ENCODE assay signal across 13 cellular contexts in genomic region chr16:56327071-56327928, GRCh38.
DNase-seq lines count a peak whose midpoint lies in the region; ATAC-seq lines count a peak whose summit lies in the region.
"Had no signal": no experiment of that assay in that cellular context is flagged by ENCODE, and none has a peak within 500 bp of the region (broad histone marks: within the 10 kb centered on the region; RNA-seq: fewer than 3 reads in every experiment).

No MANE protein-coding gene starts in this region.

- no peaks in the 10 kb centered on the region for H3K9me3 Mint-ChIP-seq in activated T-helper 17 cell treated with anti-CD3 and anti-CD28 coated beads, Interleukin-2, amount 50 U/mL, for 72 hours
- H3K9me3 Mint-ChIP-seq: HFFc6 had no signal

- no peaks in the 10 kb centered on the region for H3K36me3 Mint-ChIP-seq in activated T-helper 17 cell treated with anti-CD3 and anti-CD28 coated beads, Interleukin-2, amount 50 U/mL, for 72 hours (ENCODE audit: low read depth)
- H3K36me3 Mint-ChIP-seq: CD4-positive, CD25-positive, alpha-beta regulatory T cell had no signal

- no peak overlapping the region for H3K4me3 Mint-ChIP-seq in activated T-helper 17 cell treated with anti-CD3 and anti-CD28 coated beads, Interleukin-2, amount 50 U/mL, for 72 hours
- H3K4me3 Mint-ChIP-seq: CD4-positive, CD25-positive, alpha-beta regulatory T cell; HFFc6 had no signal

- H3K4me1 Mint-ChIP-seq in activated T-helper 17 cell treated with anti-CD3 and anti-CD28 coated beads, Interleukin-2, amount 50 U/mL, for 72 hours, result no peaks in the 10 kb centered on the region

- DNase-seq in DMS 273 (lab: John Stamatoyannopoulos, UW; ENCODE audit: unreplicated experiment), result peak; percentile 20
- DNase-seq in DMS 273 treated with DMSO at 0.1 percent for 48 hours (lab: John Stamatoyannopoulos, UW), result no peak
- peak; percentile 69 for DNase-seq in putamen (ENCODE audit: low spot score)
- DNase-seq: CD4-positive, CD25-positive, alpha-beta regulatory T cell; DMS79; HFFc6 had no signal

- no peak overlapping the region for H3K27ac Mint-ChIP-seq in activated T-helper 17 cell treated with anti-CD3 and anti-CD28 coated beads, Interleukin-2, amount 50 U/mL, for 72 hours
- H3K27ac Mint-ChIP-seq: CD4-positive, CD25-positive, alpha-beta regulatory T cell; HFFc6 had no signal

- H3K27me3 Mint-ChIP-seq in activated T-helper 17 cell treated with anti-CD3 and anti-CD28 coated beads, Interleukin-2, amount 50 U/mL, for 72 hours, result no peaks in the 10 kb centered on the region
- H3K27me3 Mint-ChIP-seq: CD4-positive, CD25-positive, alpha-beta regulatory T cell had no signal

- H3K27ac ChIP-seq in angular gyrus (ENCODE audit: low read depth, low read length) (peak overlapping the region; percentile 83), cingulate gyrus (ENCODE audit: low read depth, low read length) (peak overlapping the region; percentile 79)
- H3K27ac ChIP-seq: 22Rv1 had no signal

- ATAC-seq in GM19455 (IDR thresholded peaks at IDR 0.05; ENCODE audit: unreplicated experiment) (no peak), GM21367 (IDR thresholded peaks at IDR 0.05; ENCODE audit: unreplicated experiment) (no peak)
- no peak for ATAC-seq in activated T-helper 17 cell treated with anti-CD3 and anti-CD28 coated beads, Interleukin-2, amount 50 U/mL, for 72 hours (replicated peaks)
- ATAC-seq: GM12878 had no signal
